ENCODE assay signal across 17 cellular contexts in the genomic region with DNA sequence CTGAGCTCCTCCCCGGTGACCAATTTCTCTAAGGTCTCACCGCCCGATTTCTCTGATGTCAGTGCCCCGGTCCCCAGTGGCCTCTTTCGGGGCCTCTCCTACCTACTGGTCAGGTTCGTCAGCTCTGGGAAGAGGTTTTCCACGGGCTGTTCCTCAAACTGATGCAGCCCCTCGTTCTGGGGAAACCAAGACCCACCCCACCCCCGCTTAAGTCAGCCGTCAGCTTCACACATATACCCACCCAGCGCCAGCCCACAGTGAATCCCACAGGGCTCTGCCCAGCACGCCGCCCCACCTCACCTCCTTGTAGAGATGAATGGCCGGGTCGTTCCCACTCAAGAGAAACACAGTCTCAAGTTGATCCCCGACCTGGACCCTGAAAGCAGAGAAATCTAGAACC. TPM values are rescaled to one million over a fixed set of nuclear protein-coding genes. Genes with fewer than 3 reads are reported as not detected.
"Had no signal": no experiment of that assay in that cellular context is flagged by ENCODE, and none has a peak within 500 bp of the region (broad histone marks: within the 10 kb centered on the region; RNA-seq: fewer than 3 reads in every experiment).

No MANE protein-coding gene starts in this region.

- DNase-seq: activated CD4-positive, alpha-beta T cell treated with anti-CD3 and anti-CD28 coated beads for 1 hour; activated CD4-positive, alpha-beta T cell treated with anti-CD3 and anti-CD28 coated beads, Interleukin-2, amount 50 U/mL, for 48 hours; activated effector memory CD4-positive, alpha-beta T cell treated with Interleukin-2 at 50 U/mL for 16 hours; caudate nucleus; effector CD4-positive, alpha-beta T cell; midbrain; stimulated activated CD4-positive, alpha-beta T cell treated with anti-CD3 and anti-CD28 coated beads, Interleukin-15, amount 100 ng/mL, for 24 hours; stimulated activated CD4-positive, alpha-beta T cell treated with anti-CD3 and anti-CD28 coated beads, Interleukin-4, amount 100 ng/mL, for 1 hour; stimulated activated naive B cell treated with anti-CD40 and anti-IgM and Interleukin-4, amounts not matched to agents 10 μg/mL and 1 μg/mL and 100 μg/mL, for 72 hours; T-helper 1 cell; T1000; thyroid gland had no signal

- H3K4me3 ChIP-seq: colonic mucosa, thyroid gland had no signal

- H3K27ac ChIP-seq: colonic mucosa, thyroid gland had no signal

- H3K9me3 Mint-ChIP-seq: activated naive CD4-positive, alpha-beta T cell treated with anti-CD3 and anti-CD28 coated beads, Interleukin-2, amount 50 U/mL, for 72 hours; stimulated activated naive B cell treated with anti-CD40 and anti-IgM and Interleukin-4, amounts not matched to agents 10 μg/mL and 1 μg/mL and 100 μg/mL, for 72 hours had no signal

- H3K4me1 ChIP-seq: colonic mucosa had no signal

- ATAC-seq: activated naive CD4-positive, alpha-beta T cell treated with anti-CD3 and anti-CD28 coated beads, Interleukin-2, amount 50 U/mL, for 72 hours; stimulated activated naive B cell treated with anti-CD40 and anti-IgM and Interleukin-4, amounts not matched to agents 10 μg/mL and 1 μg/mL and 100 μg/mL, for 72 hours had no signal

- H3K36me3 ChIP-seq: colonic mucosa, thyroid gland had no signal

- H3K4me3 Mint-ChIP-seq: stimulated activated naive B cell treated with anti-CD40 and anti-IgM and Interleukin-4, amounts not matched to agents 10 μg/mL and 1 μg/mL and 100 μg/mL, for 72 hours had no signal

- H3K9me3 ChIP-seq: colonic mucosa, thyroid gland had no signal

- H3K27me3 ChIP-seq: colonic mucosa, thyroid gland had no signal

- H3K27ac Mint-ChIP-seq: activated naive CD4-positive, alpha-beta T cell treated with anti-CD3 and anti-CD28 coated beads, Interleukin-2, amount 50 U/mL, for 72 hours; stimulated activated naive B cell treated with anti-CD40 and anti-IgM and Interleukin-4, amounts not matched to agents 10 μg/mL and 1 μg/mL and 100 μg/mL, for 72 hours had no signal

RNA-seq across cellular contexts. Expression of a gene that starts 9.0 kb away (rescaled TPM):
- total RNA-seq: endothelial cell of umbilical vein, lung microvascular endothelial cell, myocyte had no signal
- polyA plus RNA-seq: endothelial cell of umbilical vein had no signal
